ENCODE assay signal across 9 cellular contexts in genomic region chr1:20359451-20360330, GRCh38.
A peak's percentile ranks its signal among the peaks of the same experiment; 100 is the strongest.
DNase-seq lines count a peak whose midpoint lies in the region; TF ChIP-seq lines count a peak whose summit lies in the region.
"Had no signal": no experiment of that assay in that cellular context is flagged by ENCODE, and none has a peak within 500 bp of the region (broad histone marks: within the 10 kb centered on the region; RNA-seq: fewer than 3 reads in every experiment).

No MANE protein-coding gene starts in this region.

- no peak overlapping the region for H3K4me3 Mint-ChIP-seq in activated CD4-positive, alpha-beta T cell treated with anti-CD3 and anti-CD28 coated beads, Interleukin-2, amount 10 ng/mL, durations not matched to agents 24 days and 14 days
- no peak overlapping the region for H3K4me3 Mint-ChIP-seq in endothelial cell (ENCODE audit: unreplicated experiment)

- H3K27me3 ChIP-seq in colonic mucosa, result peaks cover 3% of the 10 kb centered on the region
- no peaks in the 10 kb centered on the region for H3K27me3 ChIP-seq in thyroid gland
- H3K27me3 ChIP-seq in H7 (ENCODE audit: control insufficient read depth, insufficient read depth, low read length), result peaks cover 26% of the 10 kb centered on the region
- H3K27me3 ChIP-seq: ovary had no signal

- no peak for TF ChIP-seq POLR2A in thyroid gland (IDR thresholded peaks at IDR 0.05)

- H3K9me3 ChIP-seq in colonic mucosa (no peaks in the 10 kb centered on the region), thyroid gland (no peaks in the 10 kb centered on the region)
- H3K9me3 ChIP-seq: ovary had no signal

- peaks cover 3% of the 10 kb centered on the region for H3K4me1 Mint-ChIP-seq in activated CD4-positive, alpha-beta T cell treated with anti-CD3 and anti-CD28 coated beads, Interleukin-2, amount 10 ng/mL, durations not matched to agents 24 days and 14 days
- H3K4me1 Mint-ChIP-seq in endothelial cell (ENCODE audit: unreplicated experiment), result no peaks in the 10 kb centered on the region

- intact Hi-C loops in activated CD4-positive, alpha-beta T cell treated with anti-CD3 and anti-CD28 coated beads, Interleukin-2, amount 10 ng/mL, durations not matched to agents 24 days and 14 days (cut with micrococcal nuclease), result loop anchor here (5.0 kb wide), 3 partner anchors 37 to 133 kb away; no protein-coding TSS in a partner anchor
- intact Hi-C loops in colonic mucosa (cut with DNase I) (loop anchor here (5.0 to 10.0 kb wide), 2 partner anchors 133 to 145 kb away; no protein-coding TSS in a partner anchor), thyroid gland (cut with DNase I) (no loop called here)

- peaks cover 43% of the 10 kb centered on the region for H3K27me3 Mint-ChIP-seq in activated CD4-positive, alpha-beta T cell treated with anti-CD3 and anti-CD28 coated beads, Interleukin-2, amount 10 ng/mL, durations not matched to agents 24 days and 14 days
- H3K27me3 Mint-ChIP-seq in endothelial cell (ENCODE audit: unreplicated experiment), result peaks cover 8% of the 10 kb centered on the region

- no peaks in the 10 kb centered on the region for H3K36me3 Mint-ChIP-seq in activated CD4-positive, alpha-beta T cell treated with anti-CD3 and anti-CD28 coated beads, Interleukin-2, amount 10 ng/mL, durations not matched to agents 24 days and 14 days (ENCODE audit: low read depth)
- no peaks in the 10 kb centered on the region for H3K36me3 Mint-ChIP-seq in endothelial cell (ENCODE audit: low read depth, unreplicated experiment)

- TF ChIP-seq CTCF in colonic mucosa (IDR thresholded peaks at IDR 0.05), result no peak
- TF ChIP-seq CTCF in thyroid gland (IDR thresholded peaks at IDR 0.05), result no peak
- TF ChIP-seq CTCF in endothelial cell (IDR thresholded peaks at IDR 0.05; ENCODE audit: unreplicated experiment), result no peak

- H3K4me1 ChIP-seq in colonic mucosa (peaks cover 4% of the 10 kb centered on the region), thyroid gland (peaks cover 0 to 15% of the 10 kb centered on the region in 2 donors)

- H3K27ac Mint-ChIP-seq in activated CD4-positive, alpha-beta T cell treated with anti-CD3 and anti-CD28 coated beads, Interleukin-2, amount 10 ng/mL, durations not matched to agents 24 days and 14 days, result no peak overlapping the region
- H3K27ac Mint-ChIP-seq in endothelial cell (ENCODE audit: unreplicated experiment), result no peak overlapping the region

- H3K9me3 Mint-ChIP-seq in activated CD4-positive, alpha-beta T cell treated with anti-CD3 and anti-CD28 coated beads, Interleukin-2, amount 10 ng/mL, durations not matched to agents 24 days and 14 days, result no peaks in the 10 kb centered on the region
- no peaks in the 10 kb centered on the region for H3K9me3 Mint-ChIP-seq in endothelial cell (ENCODE audit: unreplicated experiment)

- H3K36me3 ChIP-seq in colonic mucosa, result no peaks in the 10 kb centered on the region
- H3K36me3 ChIP-seq in thyroid gland, result no peaks in the 10 kb centered on the region
- H3K36me3 ChIP-seq in H7 (replicated peaks; ENCODE audit: control insufficient read depth, insufficient read depth, low read length), result no peaks in the 10 kb centered on the region
- H3K36me3 ChIP-seq: ovary had no signal

- H3K9ac ChIP-seq in colonic mucosa (ENCODE audit: low read depth in 2 of 2, low read length in 2 of 2), result peak overlapping the region in 1 of 2 donors; percentile 41

- H3K4me3 ChIP-seq in colonic mucosa (no peak overlapping the region), thyroid gland (replicated peaks in 1 of 3) (no peak overlapping the region), H7 (ENCODE audit: insufficient read depth, low read depth, low read length) (no peak overlapping the region)
- H3K4me3 ChIP-seq: ovary had no signal

- H3K27ac ChIP-seq in colonic mucosa (no peak overlapping the region), thyroid gland (no peak overlapping the region)
- H3K27ac ChIP-seq: ovary had no signal

- WGBS in thyroid gland, 2 donors, result 75 to 77% methylated on average over 15 of the region's 15 CpGs

- peak; percentile 14 for DNase-seq in NAMALWA (ENCODE audit: low spot score)
- peak; percentile 72 for DNase-seq in activated CD4-positive, alpha-beta T cell treated with anti-CD3 and anti-CD28 coated beads, Interleukin-2, amount 10 ng/mL, durations not matched to agents 24 days and 14 days
- DNase-seq in colonic mucosa, result peak; percentile 60
- peak; percentile 75 for DNase-seq in stimulated activated CD4-positive, alpha-beta T cell treated with anti-CD3 and anti-CD28 coated beads, Interleukin-4, amount 100 ng/mL, for 24 hours
- DNase-seq in thyroid gland, result no peak
- DNase-seq in H7, result no peak
- no peak for DNase-seq in endothelial cell (ENCODE audit: low spot score)
- DNase-seq in kidney glomerular epithelial cell (lab: John Stamatoyannopoulos, UW), result no peak

Comparison
In these comparisons a context has a peak if more than half of its experiments do, and no peak if none do; other contexts are left out.
1. DNase-seq: peak in NAMALWA (single experiment), activated CD4-positive, alpha-beta T cell treated with anti-CD3 and anti-CD28 coated beads, Interleukin-2, amount 10 ng/mL, durations not matched to agents 24 days and 14 days (single experiment), colonic mucosa (single experiment) and stimulated activated CD4-positive, alpha-beta T cell treated with anti-CD3 and anti-CD28 coated beads, Interleukin-4, amount 100 ng/mL, for 24 hours (single experiment); none in thyroid gland (0 of 2), H7 (single experiment), endothelial cell (single experiment) and kidney glomerular epithelial cell (single experiment).